ENCODE assay signal across 8 cellular contexts in the genomic region with DNA sequence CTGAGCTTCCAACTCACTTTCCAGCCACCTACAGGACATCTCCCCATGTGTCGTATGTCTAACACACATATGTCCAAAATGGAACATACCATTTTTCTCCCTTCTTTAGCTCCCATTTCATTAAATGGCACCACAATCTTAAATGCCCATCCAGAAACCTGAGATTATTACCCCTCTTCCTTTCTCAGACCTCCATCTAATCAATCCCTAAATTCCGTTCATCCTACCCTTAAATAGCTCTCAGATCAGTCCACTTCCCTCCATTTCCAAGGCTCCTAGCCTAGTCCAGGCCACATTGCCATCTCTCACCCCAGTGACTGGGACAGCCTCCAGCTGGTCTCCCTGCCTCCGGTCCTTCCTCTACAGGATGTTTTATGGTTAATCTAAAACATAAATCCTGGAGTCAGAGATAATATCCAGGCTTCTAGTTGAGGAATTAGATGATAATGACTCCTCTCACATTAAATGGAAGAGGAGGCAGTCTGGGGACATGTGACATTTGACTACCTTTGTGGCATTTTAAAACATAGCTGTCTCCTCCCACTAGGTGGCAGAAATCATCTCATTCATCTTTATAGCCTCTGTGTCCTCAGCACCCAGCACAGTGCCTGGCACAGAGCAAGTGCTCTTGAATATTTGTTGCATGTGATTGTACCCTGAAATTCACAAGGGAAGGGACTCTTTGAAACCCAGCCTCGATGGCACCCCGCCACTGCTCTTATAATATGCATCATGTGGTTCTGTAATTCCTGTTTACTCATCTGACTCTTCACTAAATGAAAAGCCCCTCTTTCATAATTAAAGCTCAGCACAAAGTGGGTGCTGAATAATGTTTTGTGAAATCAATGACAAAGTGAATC.
DNase-seq lines count a peak whose midpoint lies in the region; ATAC-seq, FAIRE-seq and TF ChIP-seq lines count a peak whose summit lies in the region.
"Had no signal": no experiment of that assay in that cellular context is flagged by ENCODE, and none has a peak within 500 bp of the region (broad histone marks: within the 10 kb centered on the region; RNA-seq: fewer than 3 reads in every experiment).

No MANE protein-coding gene starts in this region.

- intact Hi-C loops in Calu3 (cut with micrococcal nuclease; ENCODE audit: unreplicated experiment) (no loop called here), ovary (cut with DNase I) (no loop called here)

- DNase-seq in Calu3: peak; percentile 13
- peak; percentile 57 for DNase-seq in GM20000 (ENCODE audit: low spot score)
- no peak for DNase-seq in T-helper 17 cell
- DNase-seq in ovary: no peak
- no peak for DNase-seq in NCI-H2196 treated with DMSO at 0.1 percent for 48 hours (lab: John Stamatoyannopoulos, UW; ENCODE audit: unreplicated experiment)

- no peak for TF ChIP-seq EP300 in ovary (IDR thresholded peaks at IDR 0.05)

- H3K27me3 Mint-ChIP-seq in Calu3 (ENCODE audit: unreplicated experiment): no peaks in the 10 kb centered on the region
- H3K27me3 Mint-ChIP-seq in T-helper 17 cell: peaks cover 39% of the 10 kb centered on the region

- H3K4me3 ChIP-seq in ovary: no peak overlapping the region
- H3K4me3 ChIP-seq: SJCRH30 had no signal

- peak; percentile 57 for ATAC-seq in T-helper 17 cell
- no peak for ATAC-seq in HG02885 (IDR thresholded peaks at IDR 0.05; ENCODE audit: poor library complexity, unreplicated experiment)

- H3K36me3 Mint-ChIP-seq in Calu3 (ENCODE audit: insufficient read depth, unreplicated experiment) (no peaks in the 10 kb centered on the region), T-helper 17 cell (ENCODE audit: low read depth) (no peaks in the 10 kb centered on the region)

- no peaks in the 10 kb centered on the region for H3K9me3 Mint-ChIP-seq in Calu3 (ENCODE audit: low read depth, unreplicated experiment)

- CTCF ChIA-PET in Calu3 (lab: Charles Lee): interaction anchor here (0.9 to 1.5 kb wide), 5 partner anchors 10 to 81 kb away, joined by 3 to 7 read pairs (median 3); no protein-coding TSS in a partner anchor

- H3K9me3 ChIP-seq in T-helper 17 cell (ENCODE audit: control insufficient read depth, low read length, poor library complexity, severe bottlenecking): no peaks in the 10 kb centered on the region
- H3K9me3 ChIP-seq in ovary: no peaks in the 10 kb centered on the region
- H3K9me3 ChIP-seq: SJCRH30 had no signal

- no peak overlapping the region for H3K4me3 Mint-ChIP-seq in Calu3 (ENCODE audit: low read depth, unreplicated experiment)
- H3K4me3 Mint-ChIP-seq in T-helper 17 cell: no peak overlapping the region

- 74 to 80% (median 74%) methylated on average over 5 of the region's 5 CpGs for WGBS in ovary, 3 donors

- FAIRE-seq in islet of Langerhans (lab: Jason Lieb, UNC): peak; percentile 64

- H3K27ac ChIP-seq in ovary: no peak overlapping the region
- H3K27ac ChIP-seq: SJCRH30 had no signal

- H3K27ac Mint-ChIP-seq in Calu3 (ENCODE audit: unreplicated experiment) (no peak overlapping the region), T-helper 17 cell (no peak overlapping the region)

- H3K4me1 ChIP-seq in ovary (ENCODE audit: insufficient read depth): no peaks in the 10 kb centered on the region

- no peaks in the 10 kb centered on the region for H3K36me3 ChIP-seq in ovary
- H3K36me3 ChIP-seq: SJCRH30 had no signal

- no peaks in the 10 kb centered on the region for H3K27me3 ChIP-seq in ovary

- no peak for TF ChIP-seq POLR2A in ovary (IDR thresholded peaks at IDR 0.05)

- TF ChIP-seq CTCF in Calu3 (IDR thresholded peaks at IDR 0.05; ENCODE audit: unreplicated experiment) (peak; percentile 51), GM20000 (IDR thresholded peaks at IDR 0.05; ENCODE audit: extremely low read depth, missing control alignments) (peak; percentile 48), ovary (IDR thresholded peaks at IDR 0.05) (no peak)

- no TSS peak for BruUV-seq in Calu3 (replicated peaks; lab: Mats Ljungman, UMichigan)

- peaks cover 8% of the 10 kb centered on the region for H3K4me1 Mint-ChIP-seq in Calu3 (ENCODE audit: low read depth, unreplicated experiment)
- peaks cover 6% of the 10 kb centered on the region for H3K4me1 Mint-ChIP-seq in T-helper 17 cell

Comparison
In these comparisons a context has a peak if more than half of its experiments do, and no peak if none do; other contexts are left out.
1. DNase-seq: peak in Calu3 (single experiment) and GM20000 (single experiment); none in T-helper 17 cell (0 of 3), ovary (0 of 5) and NCI-H2196 treated with DMSO at 0.1 percent for 48 hours (single experiment).
2. CTCF ChIP-seq: peak in Calu3 (single experiment) and GM20000 (single experiment); none in ovary (0 of 3).